ENCODE assay signal across 35 cellular contexts in genomic region chr17:17372856-17373520, GRCh38.
"Had no signal": no experiment of that assay in that cellular context is flagged by ENCODE, and none has a peak within 500 bp of the region (broad histone marks: within the 10 kb centered on the region; RNA-seq: fewer than 3 reads in every experiment).

No MANE protein-coding gene starts in this region.

- H3K4me1 ChIP-seq: adrenal gland, ascending aorta, breast epithelium, foreskin keratinocyte, gastrocnemius medialis had no signal

- H3K4me1 Mint-ChIP-seq: activated B cell treated with CpG ODN at 0.5 μM for 24 hours; activated naive CD4-positive, alpha-beta T cell treated with anti-CD3 and anti-CD28 coated beads, Interleukin-2, amount 50 U/mL, for 24 hours; activated naive CD8-positive, alpha-beta T cell treated with anti-CD3 and anti-CD28 coated beads for 36 hours; activated naive CD8-positive, alpha-beta T cell treated with anti-CD3 and anti-CD28 coated beads, Interleukin-2, amount 50 U/mL, for 24 hours; activated T-helper 17 cell treated with anti-CD3 and anti-CD28 coated beads, Interleukin-2, amount 50 U/mL, for 72 hours had no signal

- H3K4me3 ChIP-seq: adrenal gland, ascending aorta, breast epithelium, cardiac muscle cell, coronary artery, esophagus muscularis mucosa, gastrocnemius medialis had no signal

- H3K27ac ChIP-seq: adrenal gland, ascending aorta, breast epithelium, cardiac muscle cell, coronary artery, esophagus muscularis mucosa, foreskin keratinocyte, gastrocnemius medialis, WERI-Rb-1 had no signal

- H3K27me3 Mint-ChIP-seq: activated B cell treated with CpG ODN at 0.5 μM for 24 hours; activated naive CD4-positive, alpha-beta T cell treated with anti-CD3 and anti-CD28 coated beads, Interleukin-2, amount 50 U/mL, for 24 hours; activated naive CD8-positive, alpha-beta T cell treated with anti-CD3 and anti-CD28 coated beads for 36 hours; activated naive CD8-positive, alpha-beta T cell treated with anti-CD3 and anti-CD28 coated beads, Interleukin-2, amount 50 U/mL, for 24 hours; activated T-helper 17 cell treated with anti-CD3 and anti-CD28 coated beads, Interleukin-2, amount 50 U/mL, for 72 hours; brain; effector memory CD8-positive, alpha-beta T cell had no signal

- H3K9me3 ChIP-seq: adrenal gland, ascending aorta, breast epithelium, esophagus muscularis mucosa, gastrocnemius medialis had no signal

- H3K27me3 ChIP-seq: adrenal gland, ascending aorta, breast epithelium, cardiac muscle cell, gastrocnemius medialis had no signal

- DNase-seq: activated B cell treated with CpG ODN at 0.5 μM for 24 hours; activated CD4-positive, alpha-beta T cell treated with anti-CD3 and anti-CD28 coated beads for 48 hours; activated CD4-positive, alpha-beta T cell treated with anti-CD3 and anti-CD28 coated beads, Interleukin-2, amount 50 U/mL, for 1 hour; activated CD4-positive, alpha-beta T cell treated with anti-CD3 and anti-CD28 coated beads, Interleukin-2, amount 50 U/mL, for 48 hours; activated CD8-positive, alpha-beta memory T cell treated with anti-CD3 and anti-CD28 coated beads, Interleukin-2, amount 50 U/mL, for 48 hours; activated effector memory CD4-positive, alpha-beta T cell treated with Interleukin-2 at 50 U/mL for 16 hours; activated gamma-delta T cell treated with Interleukin-2 at 50 U/mL for 16 hours; activated naive CD4-positive, alpha-beta T cell treated with anti-CD3 and anti-CD28 coated beads for 36 hours; activated naive CD8-positive, alpha-beta T cell treated with anti-CD3 and anti-CD28 coated beads for 36 hours; activated naive CD8-positive, alpha-beta T cell treated with anti-CD3 and anti-CD28 coated beads, Interleukin-2, amount 50 U/mL, for 24 hours; activated T-cell treated with anti-CD3 and anti-CD28 coated beads, Interleukin-2, amount 50 U/mL, for 4 hours; adrenal gland; amygdala; central memory CD4-positive, alpha-beta T cell; cerebellar nuclear complex; effector CD4-positive, alpha-beta T cell; effector memory CD8-positive, alpha-beta T cell; erythroblast; foreskin keratinocyte; gastrocnemius medialis; T-helper 1 cell; T-helper 17 cell; T1000; WERI-Rb-1 had no signal

- H3K27ac Mint-ChIP-seq: activated B cell treated with CpG ODN at 0.5 μM for 24 hours; activated naive CD4-positive, alpha-beta T cell treated with anti-CD3 and anti-CD28 coated beads for 36 hours; activated naive CD4-positive, alpha-beta T cell treated with anti-CD3 and anti-CD28 coated beads, Interleukin-2, amount 50 U/mL, for 24 hours; activated naive CD8-positive, alpha-beta T cell treated with anti-CD3 and anti-CD28 coated beads for 36 hours; activated naive CD8-positive, alpha-beta T cell treated with anti-CD3 and anti-CD28 coated beads, Interleukin-2, amount 50 U/mL, for 24 hours; activated T-helper 17 cell treated with anti-CD3 and anti-CD28 coated beads, Interleukin-2, amount 50 U/mL, for 72 hours; brain; dendritic cell treated with granulocyte-macrophage colony-stimulating factor and Interleukin-4, amounts not matched to agents 40 ng/mL and 50 ng/mL, for 4 days; effector memory CD8-positive, alpha-beta T cell; T-helper 17 cell; T-helper 2 cell treated with Interferon-gamma antibody and Interleukin-4, amounts not matched to agents 5 μg/mL and 100 μg/mL, for 36 hours had no signal

- H3K9me3 Mint-ChIP-seq: activated B cell treated with CpG ODN at 0.5 μM for 24 hours; activated naive CD4-positive, alpha-beta T cell treated with anti-CD3 and anti-CD28 coated beads for 36 hours; activated naive CD4-positive, alpha-beta T cell treated with anti-CD3 and anti-CD28 coated beads, Interleukin-2, amount 50 U/mL, for 24 hours; activated naive CD8-positive, alpha-beta T cell treated with anti-CD3 and anti-CD28 coated beads for 36 hours; activated naive CD8-positive, alpha-beta T cell treated with anti-CD3 and anti-CD28 coated beads, Interleukin-2, amount 50 U/mL, for 24 hours; activated T-cell treated with anti-CD3 and anti-CD28 coated beads, Interleukin-2, amount 50 U/mL, for 4 hours; activated T-helper 17 cell treated with anti-CD3 and anti-CD28 coated beads, Interleukin-2, amount 50 U/mL, for 72 hours; dendritic cell treated with granulocyte-macrophage colony-stimulating factor and Interleukin-4, amounts not matched to agents 40 ng/mL and 50 ng/mL, for 4 days; effector memory CD8-positive, alpha-beta T cell; T-helper 2 cell treated with Interferon-gamma antibody and Interleukin-4, amounts not matched to agents 5 μg/mL and 100 μg/mL, for 36 hours had no signal

- H3K36me3 Mint-ChIP-seq: activated naive CD4-positive, alpha-beta T cell treated with anti-CD3 and anti-CD28 coated beads, Interleukin-2, amount 50 U/mL, for 24 hours; activated naive CD8-positive, alpha-beta T cell treated with anti-CD3 and anti-CD28 coated beads for 36 hours; brain had no signal

- H3K4me3 Mint-ChIP-seq: activated B cell treated with CpG ODN at 0.5 μM for 24 hours; activated naive CD4-positive, alpha-beta T cell treated with anti-CD3 and anti-CD28 coated beads for 36 hours; activated naive CD4-positive, alpha-beta T cell treated with anti-CD3 and anti-CD28 coated beads, Interleukin-2, amount 50 U/mL, for 24 hours; activated naive CD8-positive, alpha-beta T cell treated with anti-CD3 and anti-CD28 coated beads for 36 hours; activated naive CD8-positive, alpha-beta T cell treated with anti-CD3 and anti-CD28 coated beads, Interleukin-2, amount 50 U/mL, for 24 hours; activated T-cell treated with anti-CD3 and anti-CD28 coated beads, Interleukin-2, amount 50 U/mL, for 4 hours; activated T-helper 17 cell treated with anti-CD3 and anti-CD28 coated beads, Interleukin-2, amount 50 U/mL, for 72 hours; brain; dendritic cell treated with granulocyte-macrophage colony-stimulating factor and Interleukin-4, amounts not matched to agents 40 ng/mL and 50 ng/mL, for 4 days; effector memory CD8-positive, alpha-beta T cell; T-helper 17 cell; T-helper 2 cell treated with Interferon-gamma antibody and Interleukin-4, amounts not matched to agents 5 μg/mL and 100 μg/mL, for 36 hours had no signal

- ATAC-seq: activated CD4-positive, CD25-positive, alpha-beta regulatory T cell treated with anti-CD3 and anti-CD28 coated beads, Interleukin-2, amount 50 U/mL, for 24 hours; activated naive CD8-positive, alpha-beta T cell treated with anti-CD3 and anti-CD28 coated beads, Interleukin-2, amount 50 U/mL, for 24 hours; activated T-cell treated with anti-CD3 and anti-CD28 coated beads, Interleukin-2, amount 50 U/mL, for 4 hours; activated T-helper 17 cell treated with anti-CD3 and anti-CD28 coated beads, Interleukin-2, amount 50 U/mL, for 72 hours; effector memory CD8-positive, alpha-beta T cell; foreskin keratinocyte; gastrocnemius medialis; T-helper 17 cell had no signal

- H3K36me3 ChIP-seq: adrenal gland, ascending aorta, breast epithelium, cardiac muscle cell, esophagus muscularis mucosa, gastrocnemius medialis, WERI-Rb-1 had no signal
